Comparison of ENCODE assay signal across 23 cellular contexts in genomic region chr1:164534863-164535590, GRCh38. TPM values are rescaled to one million over a fixed set of nuclear protein-coding genes. Genes with fewer than 3 reads are reported as not detected.
"Had no signal": no experiment of that assay in that cellular context is flagged by ENCODE, and none has a peak within 500 bp of the region (broad histone marks: within the 10 kb centered on the region; RNA-seq: fewer than 3 reads in every experiment).

No MANE protein-coding gene starts in this region.

- H3K4me3 Mint-ChIP-seq: activated CD8-positive, alpha-beta T cell treated with anti-CD3 and anti-CD28 coated beads for 36 hours; activated naive CD8-positive, alpha-beta T cell treated with anti-CD3 and anti-CD28 coated beads, Interleukin-2, amount 10 ng/mL, durations not matched to agents 7 days and 5 days; activated T-helper 17 cell treated with anti-CD3 and anti-CD28 coated beads, Interleukin-2, amount 50 U/mL, for 72 hours; effector memory CD8-positive, alpha-beta T cell; stimulated activated effector memory CD8-positive, alpha-beta T cell treated with anti-CD3 and anti-CD28 coated beads, Interleukin-12 subunit alpha, Interleukin-12 subunit beta, amount 100 ng/mL, for 72 hours had no signal

- H3K4me3 ChIP-seq: ovary, smooth muscle cell, stomach, testis, upper lobe of left lung had no signal

- H3K27me3 Mint-ChIP-seq: activated CD8-positive, alpha-beta T cell treated with anti-CD3 and anti-CD28 coated beads for 36 hours; activated naive CD8-positive, alpha-beta T cell treated with anti-CD3 and anti-CD28 coated beads, Interleukin-2, amount 10 ng/mL, durations not matched to agents 7 days and 5 days; activated T-helper 17 cell treated with anti-CD3 and anti-CD28 coated beads, Interleukin-2, amount 50 U/mL, for 72 hours; effector memory CD8-positive, alpha-beta T cell had no signal

- ATAC-seq: activated CD8-positive, alpha-beta T cell treated with anti-CD3 and anti-CD28 coated beads for 36 hours; activated T-helper 17 cell treated with anti-CD3 and anti-CD28 coated beads, Interleukin-2, amount 50 U/mL, for 72 hours; effector memory CD8-positive, alpha-beta T cell; left lobe of liver; sciatic nerve; stimulated activated effector memory CD8-positive, alpha-beta T cell treated with anti-CD3 and anti-CD28 coated beads, Interleukin-12 subunit alpha, Interleukin-12 subunit beta, amount 100 ng/mL, for 72 hours had no signal

- DNase-seq: activated CD4-positive, alpha-beta T cell treated with anti-CD3 and anti-CD28 coated beads for 48 hours; activated CD4-positive, CD25-positive, alpha-beta regulatory T cell; activated CD8-positive, alpha-beta T cell treated with anti-CD3 and anti-CD28 coated beads for 36 hours; activated naive CD4-positive, alpha-beta T cell treated with Interleukin-2 at 50 U/mL for 16 hours; activated naive CD8-positive, alpha-beta T cell treated with anti-CD3 and anti-CD28 coated beads, Interleukin-2, amount 10 ng/mL, durations not matched to agents 7 days and 5 days; activated T-cell treated with anti-CD3 and anti-CD28 coated beads, Interleukin-2, amount 50 U/mL, for 1 hour; amygdala; caudate nucleus; effector memory CD8-positive, alpha-beta T cell; hypothalamus; mammary epithelial cell; midbrain; ovary; stimulated activated CD4-positive, alpha-beta T cell treated with anti-CD3 and anti-CD28 coated beads, Interleukin-4, amount 100 ng/mL, for 1 hour; stomach; T-helper 9 cell; testis; upper lobe of left lung had no signal

- H3K27ac Mint-ChIP-seq: activated CD8-positive, alpha-beta T cell treated with anti-CD3 and anti-CD28 coated beads for 36 hours; activated naive CD8-positive, alpha-beta T cell treated with anti-CD3 and anti-CD28 coated beads, Interleukin-2, amount 10 ng/mL, durations not matched to agents 7 days and 5 days; activated T-helper 17 cell treated with anti-CD3 and anti-CD28 coated beads, Interleukin-2, amount 50 U/mL, for 72 hours; effector memory CD8-positive, alpha-beta T cell; stimulated activated effector memory CD8-positive, alpha-beta T cell treated with anti-CD3 and anti-CD28 coated beads, Interleukin-12 subunit alpha, Interleukin-12 subunit beta, amount 100 ng/mL, for 72 hours had no signal

- H3K4me1 ChIP-seq: stomach, testis, upper lobe of left lung had no signal

- H3K9me3 ChIP-seq: ovary, stomach, testis, upper lobe of left lung had no signal

- H3K9me3 Mint-ChIP-seq: activated CD8-positive, alpha-beta T cell treated with anti-CD3 and anti-CD28 coated beads for 36 hours; activated naive CD8-positive, alpha-beta T cell treated with anti-CD3 and anti-CD28 coated beads, Interleukin-2, amount 10 ng/mL, durations not matched to agents 7 days and 5 days; effector memory CD8-positive, alpha-beta T cell; stimulated activated effector memory CD8-positive, alpha-beta T cell treated with anti-CD3 and anti-CD28 coated beads, Interleukin-12 subunit alpha, Interleukin-12 subunit beta, amount 100 ng/mL, for 72 hours had no signal

- H3K27ac ChIP-seq: ovary, stomach, testis, upper lobe of left lung had no signal

- H3K27me3 ChIP-seq: ovary, stomach, testis, upper lobe of left lung had no signal

- H3K36me3 ChIP-seq: ovary, stomach, upper lobe of left lung had no signal

- H3K4me1 Mint-ChIP-seq: activated naive CD8-positive, alpha-beta T cell treated with anti-CD3 and anti-CD28 coated beads, Interleukin-2, amount 10 ng/mL, durations not matched to agents 7 days and 5 days; activated T-helper 17 cell treated with anti-CD3 and anti-CD28 coated beads, Interleukin-2, amount 50 U/mL, for 72 hours; stimulated activated effector memory CD8-positive, alpha-beta T cell treated with anti-CD3 and anti-CD28 coated beads, Interleukin-12 subunit alpha, Interleukin-12 subunit beta, amount 100 ng/mL, for 72 hours had no signal

- H3K4me2 ChIP-seq: smooth muscle cell had no signal

- H3K36me3 Mint-ChIP-seq: activated naive CD8-positive, alpha-beta T cell treated with anti-CD3 and anti-CD28 coated beads, Interleukin-2, amount 10 ng/mL, durations not matched to agents 7 days and 5 days; stimulated activated effector memory CD8-positive, alpha-beta T cell treated with anti-CD3 and anti-CD28 coated beads, Interleukin-12 subunit alpha, Interleukin-12 subunit beta, amount 100 ng/mL, for 72 hours had no signal

RNA-seq across cellular contexts. Expression of gene PBX1, which starts 24.0 kb away (rescaled TPM):
- total RNA-seq: activated CD8-positive, alpha-beta T cell treated with anti-CD3 and anti-CD28 coated beads for 36 hours had no signal
